ENCODE assay signal across 8 cellular contexts in genomic region chr3:129626744-129627349, GRCh38. TPM values are rescaled to one million over a fixed set of nuclear protein-coding genes. Genes with fewer than 3 reads are reported as not detected.
DNase-seq lines count a peak whose midpoint lies in the region; ATAC-seq and TF ChIP-seq lines count a peak whose summit lies in the region.

No MANE protein-coding gene starts in this region.

- H3K27me3 ChIP-seq in SJCRH30, result no peaks in the 10 kb centered on the region
- no peaks in the 10 kb centered on the region for H3K27me3 ChIP-seq in adipocyte (replicated peaks; ENCODE audit: control insufficient read depth, insufficient read depth, low read length)

- H3K36me3 Mint-ChIP-seq in progenitor cell of endocrine pancreas (ENCODE audit: insufficient read depth), result no peaks in the 10 kb centered on the region

- intact Hi-C loops in left cardiac atrium (cut with DNase I), result loop anchor here (2.0 to 5.0 kb wide), 2 partner anchors 136 to 200 kb away; no protein-coding TSS in a partner anchor

- H3K9me3 ChIP-seq in SJCRH30 (replicated peaks) (no peaks in the 10 kb centered on the region), adipocyte (ENCODE audit: control insufficient read depth, low read length) (no peaks in the 10 kb centered on the region)

- peaks cover 6% of the 10 kb centered on the region; the same call in 1 of the 2 replicates for H3K4me1 ChIP-seq in SJCRH30
- H3K4me1 ChIP-seq in adipocyte (ENCODE audit: control insufficient read depth, insufficient read depth, low read length), result peaks cover 44% of the 10 kb centered on the region

- H3K9me3 Mint-ChIP-seq in progenitor cell of endocrine pancreas (ENCODE audit: low read depth), result no peaks in the 10 kb centered on the region

- H3K9ac ChIP-seq in adipocyte (ENCODE audit: low read length), result peak overlapping the region; percentile 97

- no peaks in the 10 kb centered on the region for H3K27me3 Mint-ChIP-seq in progenitor cell of endocrine pancreas

- H3K4me3 Mint-ChIP-seq in progenitor cell of endocrine pancreas (ENCODE audit: low read depth), result peak overlapping the region; percentile 84

- peak overlapping the region; percentile 98 for H3K27ac Mint-ChIP-seq in progenitor cell of endocrine pancreas

- no peak for TF ChIP-seq CTCF in GM20000 (IDR thresholded peaks at IDR 0.05; ENCODE audit: extremely low read depth, missing control alignments)
- peak; percentile 22 for TF ChIP-seq CTCF in progenitor cell of endocrine pancreas (IDR thresholded peaks at IDR 0.05; ENCODE audit: unreplicated experiment)

- H3K4me1 Mint-ChIP-seq in progenitor cell of endocrine pancreas (ENCODE audit: low read depth), result peaks cover 20% of the 10 kb centered on the region

- H3K36me3 ChIP-seq in SJCRH30 (no peaks in the 10 kb centered on the region), adipocyte (ENCODE audit: control insufficient read depth, insufficient read depth, low read length, severe bottlenecking) (no peaks in the 10 kb centered on the region)

- peak; percentile 91 to 93 for ATAC-seq in left cardiac atrium

- DNase-seq in EH (ENCODE audit: low read depth) (peak; percentile 89), GM20000 (ENCODE audit: low spot score) (peak; percentile 97), HK-2 (ENCODE audit: unreplicated experiment) (peak; percentile 96), SJCRH30 (peak; percentile 90 to 93), adipocyte (ENCODE audit: low read depth) (peak; percentile 74), left cardiac atrium (peak; percentile 97), progenitor cell of endocrine pancreas (ENCODE audit: low spot score, unreplicated experiment) (peak; percentile 71), HT-29 (ENCODE audit: low spot score) (no peak)

- H3K4me3 ChIP-seq in SJCRH30 (peak overlapping the region; percentile 59), adipocyte (ENCODE audit: low read length) (peak overlapping the region; percentile 77)

- peak overlapping the region; percentile 83 for H3K27ac ChIP-seq in SJCRH30

RNA-seq across cellular contexts. Expression of gene PLXND1, which starts 20.4 kb away (rescaled TPM):
- total RNA-seq in SJCRH30 (2014; rRNA removed; shearing (Covaris generic)), result 91.1 and 95.8 TPM in 2 replicates
- total RNA-seq in left cardiac atrium (100 to 1,000 TPM; 106 to 112 TPM), progenitor cell of endocrine pancreas (17.6 and 18.0 TPM in 2 replicates)
- 23.8 and 30.5 TPM in 2 replicates for total RNA-seq in HT-29 (2014; rRNA removed; shearing (Covaris generic))
